In the genomic region with DNA sequence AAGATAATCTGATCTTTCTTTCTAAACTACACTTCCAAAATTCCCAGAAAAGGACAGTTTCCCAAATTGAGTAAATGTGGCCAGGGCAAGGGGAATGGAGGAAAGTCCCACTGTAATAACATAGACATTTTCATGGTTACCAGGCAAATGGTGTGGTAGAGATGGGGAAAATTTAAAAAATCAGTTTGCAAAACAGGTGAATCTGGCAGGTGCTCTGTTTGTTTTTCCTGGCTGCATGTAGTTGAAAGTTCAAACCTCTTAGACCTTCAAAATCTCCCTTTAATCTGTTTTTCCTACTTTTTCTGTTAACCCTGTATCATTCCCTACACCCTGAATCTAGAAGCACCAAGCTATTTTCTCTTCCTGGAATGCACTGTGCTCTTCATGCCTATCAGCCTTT, we compare ENCODE assay signal across 1 cellular context.
TF ChIP-seq lines count a peak whose summit lies in the region.

No MANE protein-coding gene starts in this region.

TF ChIP-seq in HCT116, 20 proteins besides CTCF, POLR2A, EP300 and RAD21 (continued from another document):
- TF ChIP-seq FOSL1 (IDR thresholded peaks at IDR 0.05; ENCODE audit: low read depth) (no peak), YY1 (IDR thresholded peaks at IDR 0.05; ENCODE audit: extremely low read depth, insufficient replicate concordance, low read depth, low read length) (no peak), ZFX (IDR thresholded peaks at IDR 0.05) (no peak), EGR1 (IDR thresholded peaks at IDR 0.05; ENCODE audit: low read depth) (no peak)
